22 cellular contexts compared by ENCODE assay signal in genomic region chr17:36890398-36891190, GRCh38. TPM values are rescaled to one million over a fixed set of nuclear protein-coding genes. Genes with fewer than 3 reads are reported as not detected.
"Had no signal": no experiment of that assay in that cellular context is flagged by ENCODE, and none has a peak within 500 bp of the region (broad histone marks: within the 10 kb centered on the region; RNA-seq: fewer than 3 reads in every experiment).

No MANE protein-coding gene starts in this region.

- DNase-seq: activated B cell treated with CpG ODN at 0.5 μM for 24 hours; activated CD4-positive, alpha-beta T cell treated with anti-CD3 and anti-CD28 coated beads for 1 hour; activated CD4-positive, alpha-beta T cell treated with anti-CD3 and anti-CD28 coated beads, Interleukin-2, amount 10 ng/mL, durations not matched to agents 24 days and 14 days; activated CD4-positive, alpha-beta T cell treated with anti-CD3 and anti-CD28 coated beads, Interleukin-2, amount 50 U/mL, for 48 hours; activated CD8-positive, alpha-beta memory T cell treated with anti-CD3 and anti-CD28 coated beads, Interleukin-2, amount 10 ng/mL, durations not matched to agents 7 days and 5 days; activated effector memory CD4-positive, alpha-beta T cell treated with Interleukin-2 at 50 U/mL for 16 hours; activated naive CD4-positive, alpha-beta T cell; activated T-cell treated with anti-CD3 and anti-CD28 coated beads, Interleukin-2, amount 50 U/mL, for 24 hours; aorta; central memory CD4-positive, alpha-beta T cell; Kasumi-1; NCI-H1105 treated with DMSO at 0.1 percent for 48 hours; NCI-H1436 treated with DMSO at 0.1 percent for 48 hours; NCI-H1930; NCI-H345; NCI-H510A; PC-9; SHP77 treated with DMSO at 0.1 percent for 48 hours; T-cell; T-helper 2 cell; T1000 had no signal

- H3K27ac ChIP-seq: PC-9 had no signal

- H3K4me3 ChIP-seq: PC-9 had no signal

- ATAC-seq: activated CD8-positive, alpha-beta memory T cell treated with anti-CD3 and anti-CD28 coated beads, Interleukin-2, amount 10 ng/mL, durations not matched to agents 7 days and 5 days; T-cell had no signal

- H2AFZ ChIP-seq: PC-9 had no signal

- H3K4me2 ChIP-seq: PC-9 had no signal

RNA-seq across cellular contexts. Expression of gene LHX1, which starts 46.7 kb away (rescaled TPM):
- total RNA-seq: activated B cell treated with CpG ODN at 0.5 μM for 24 hours, aorta, bronchial epithelial cell, T-cell had no signal
